In the genomic region with DNA sequence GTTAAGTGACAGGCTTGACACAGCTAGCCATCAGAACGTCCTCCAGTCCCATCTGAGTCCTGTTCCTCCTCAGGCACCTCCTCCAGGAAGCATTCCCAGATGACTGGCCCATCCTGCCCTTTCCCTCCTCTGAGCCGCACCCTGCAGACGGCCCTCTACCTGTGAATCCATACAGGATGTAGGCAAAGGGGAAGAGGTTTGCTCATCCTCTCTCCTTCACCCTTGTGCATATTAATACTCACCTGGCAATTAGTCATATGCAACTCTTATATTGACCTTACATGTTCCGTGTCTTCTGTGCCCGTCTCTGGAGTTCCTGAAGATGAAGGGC, we compare ENCODE assay signal across 1 cellular context.
TF ChIP-seq lines count a peak whose summit lies in the region.

No MANE protein-coding gene starts in this region.

TF ChIP-seq in IMR-90, 13 proteins besides CTCF, POLR2A, EP300 and RAD21 (continued from another document):
- TF ChIP-seq, protein P1, sequence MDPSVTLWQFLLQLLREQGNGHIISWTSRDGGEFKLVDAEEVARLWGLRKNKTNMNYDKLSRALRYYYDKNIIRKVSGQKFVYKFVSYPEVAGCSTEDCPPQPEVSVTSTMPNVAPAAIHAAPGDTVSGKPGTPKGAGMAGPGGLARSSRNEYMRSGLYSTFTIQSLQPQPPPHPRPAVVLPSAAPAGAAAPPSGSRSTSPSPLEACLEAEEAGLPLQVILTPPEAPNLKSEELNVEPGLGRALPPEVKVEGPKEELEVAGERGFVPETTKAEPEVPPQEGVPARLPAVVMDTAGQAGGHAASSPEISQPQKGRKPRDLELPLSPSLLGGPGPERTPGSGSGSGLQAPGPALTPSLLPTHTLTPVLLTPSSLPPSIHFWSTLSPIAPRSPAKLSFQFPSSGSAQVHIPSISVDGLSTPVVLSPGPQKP (IDR thresholded peaks at IDR 0.05; ENCODE audit: borderline replicate concordance, low read depth, low read length): no peak
- TF ChIP-seq RFX5 (IDR thresholded peaks at IDR 0.05; ENCODE audit: low read depth, low read length) (no peak), MAZ (IDR thresholded peaks at IDR 0.05; ENCODE audit: borderline replicate concordance, low read depth, low read length) (no peak)
